ENCODE assay signal across 8 cellular contexts in genomic region chrX:123962006-123962485, GRCh38. TPM values are rescaled to one million over a fixed set of nuclear protein-coding genes. Genes with fewer than 3 reads are reported as not detected.
DNase-seq lines count a peak whose midpoint lies in the region; ATAC-seq lines count a peak whose summit lies in the region.

No MANE protein-coding gene starts in this region.

- peaks cover 0 to 15% of the 10 kb centered on the region in 2 donors for H3K27me3 Mint-ChIP-seq in CD8-positive, alpha-beta memory T cell

- peak overlapping the region; percentile 86 to 100 (median 97) for H3K4me3 Mint-ChIP-seq in CD8-positive, alpha-beta memory T cell

- H3K4me1 Mint-ChIP-seq in CD8-positive, alpha-beta memory T cell: peaks cover 25 to 46% (median 32%) of the 10 kb centered on the region in 3 donors

- no peaks in the 10 kb centered on the region for H3K9me3 ChIP-seq in CD8-positive, alpha-beta memory T cell (ENCODE audit: low read length)
- H3K9me3 ChIP-seq in HUES64 (ENCODE audit: insufficient read depth, low read depth, low read length): no peaks in the 10 kb centered on the region

- CTCF ChIA-PET in CD8-positive, alpha-beta memory T cell (lab: Charles Lee): interaction anchor here (0.7 to 0.9 kb wide), 2 partner anchors 111 to 139 kb away, joined by 3 to 4 read pairs; no protein-coding TSS in a partner anchor

- H3K9me3 Mint-ChIP-seq in CD8-positive, alpha-beta memory T cell: peaks cover 0 to 9% (median 4%) of the 10 kb centered on the region in 5 donors

- no peaks in the 10 kb centered on the region for H3K36me3 ChIP-seq in CD8-positive, alpha-beta memory T cell (ENCODE audit: insufficient read depth, low read length)
- no peaks in the 10 kb centered on the region for H3K36me3 ChIP-seq in HUES64 (ENCODE audit: insufficient read depth, low read length)

- H3K4me1 ChIP-seq in CD8-positive, alpha-beta memory T cell (ENCODE audit: insufficient read depth, low read length): peaks cover 14% of the 10 kb centered on the region
- H3K4me1 ChIP-seq in HUES64 (ENCODE audit: insufficient read depth, low read length): 0 out of 2 replicates have a peak, but pooled peaks cover 4% of the 10 kb centered on the region

- peak in 4 of 5 donors; percentile 2 to 47 (median 22) for DNase-seq in CD8-positive, alpha-beta memory T cell
- DNase-seq in amniotic epithelial cell (ENCODE audit: low read depth): peak; percentile 20
- peak; percentile 12 for DNase-seq in kidney tubule cell (ENCODE audit: low spot score)
- DNase-seq in stimulated activated CD4-positive, alpha-beta T cell treated with anti-CD3 and anti-CD28 coated beads, Interleukin-4, amount 100 ng/mL, for 1 hour: no peak

- POLR2A ChIA-PET in CD8-positive, alpha-beta memory T cell (lab: Charles Lee): interaction anchor here (0.7 to 1.4 kb wide), 2 partner anchors 15 to 256 kb away, joined by 4 to 8 read pairs; no protein-coding TSS in a partner anchor

- H3K4me3 ChIP-seq in CD8-positive, alpha-beta memory T cell (ENCODE audit: low read length): peak overlapping the region; percentile 91
- peak overlapping the region; percentile 99 for H3K4me3 ChIP-seq in HUES64 (ENCODE audit: low read length)

- peak overlapping the region; percentile 93 for H3K27ac ChIP-seq in CD8-positive, alpha-beta memory T cell (ENCODE audit: low read depth, low read length)
- H3K27ac ChIP-seq in HUES64 (ENCODE audit: low read depth, low read length) (peak overlapping the region; percentile 100), temporal lobe (ENCODE audit: low read depth, low read length) (peak overlapping the region; percentile 89)

- WGBS in HUES64: under 1% methylated on average over 19 of the region's 24 CpGs

- no peaks in the 10 kb centered on the region for H3K27me3 ChIP-seq in CD8-positive, alpha-beta memory T cell (ENCODE audit: insufficient read depth, low read length, poor library complexity, severe bottlenecking)
- no peaks in the 10 kb centered on the region for H3K27me3 ChIP-seq in HUES64 (ENCODE audit: insufficient read depth, low read length)

- peaks cover 3 to 30% (median 5%) of the 10 kb centered on the region in 3 donors for H3K36me3 Mint-ChIP-seq in CD8-positive, alpha-beta memory T cell

- H3K9ac ChIP-seq in HUES64 (ENCODE audit: low read depth, low read length): peak overlapping the region; percentile 99

- peak overlapping the region; percentile 91 to 99 (median 96) for H3K27ac Mint-ChIP-seq in CD8-positive, alpha-beta memory T cell

- no peak for ATAC-seq in GM19035 (IDR thresholded peaks at IDR 0.05; ENCODE audit: unreplicated experiment)
- ATAC-seq in HG02678 (IDR thresholded peaks at IDR 0.05; ENCODE audit: unreplicated experiment): no peak

RNA-seq across cellular contexts. Expression of gene STAG2, which starts 0.5 kb away (rescaled TPM):
- total RNA-seq in CD8-positive, alpha-beta memory T cell: 100 to 1,000 TPM; 116 to 122 TPM
- 62.0 TPM for polyA plus RNA-seq in CD8-positive, alpha-beta memory T cell
- 59.9 TPM for polyA plus RNA-seq in HUES64 (2013, experiment 1 of 2)
- polyA plus RNA-seq in HUES64 (2013, experiment 2 of 2): 59.2 TPM
- total RNA-seq in temporal lobe: 101 TPM
